Comparison of ENCODE assay signal across 1 cellular context in genomic region chr3:56355570-56356185, GRCh38.
TF ChIP-seq lines count a peak whose summit lies in the region.

No MANE protein-coding gene starts in this region.

TF ChIP-seq in endothelial cell of umbilical vein, 7 proteins besides CTCF, POLR2A, EP300 and RAD21:
- no peak for TF ChIP-seq MAX (IDR thresholded peaks at IDR 0.05; ENCODE audit: insufficient read depth, insufficient read length)
- no peak for TF ChIP-seq EZH2 (IDR thresholded peaks at IDR 0.05; ENCODE audit: borderline replicate concordance, low read depth, low read length, severe bottlenecking)
- no peak for TF ChIP-seq GATA2 (IDR thresholded peaks at IDR 0.05; ENCODE audit: insufficient read depth, insufficient read length, low read depth, low read length)
- no peak for TF ChIP-seq FOS (IDR thresholded peaks at IDR 0.05; ENCODE audit: borderline replicate concordance, insufficient read depth, low read length)
- no peak for TF ChIP-seq JUN (IDR thresholded peaks at IDR 0.05; ENCODE audit: borderline replicate concordance, insufficient read depth, insufficient read length, low read depth)
- TF ChIP-seq MYC (IDR thresholded peaks at IDR 0.05; ENCODE audit: low read depth, low read length), result no peak
- no peak for TF ChIP-seq POLR2AphosphoS5 (IDR thresholded peaks at IDR 0.05; ENCODE audit: insufficient read depth, low read depth, low read length)
